23 cellular contexts compared by ENCODE assay signal in genomic region chr2:234305846-234306245, GRCh38.
DNase-seq lines count a peak whose midpoint lies in the region; ATAC-seq, FAIRE-seq and TF ChIP-seq lines count a peak whose summit lies in the region.
"Had no signal": no experiment of that assay in that cellular context is flagged by ENCODE, and none has a peak within 500 bp of the region (broad histone marks: within the 10 kb centered on the region; RNA-seq: fewer than 3 reads in every experiment).

No MANE protein-coding gene starts in this region.

- no peak overlapping the region for H3K4me3 Mint-ChIP-seq in activated CD4-positive, alpha-beta T cell treated with anti-CD3 and anti-CD28 coated beads for 36 hours
- H3K4me3 Mint-ChIP-seq in stimulated activated memory B cell treated with anti-CD40 and anti-IgM and Interleukin-4, amounts not matched to agents 10 μg/mL and 1 μg/mL and 100 μg/mL, for 72 hours = no peak overlapping the region
- no peak overlapping the region for H3K4me3 Mint-ChIP-seq in glutamatergic neuron (ENCODE audit: unreplicated experiment)
- H3K4me3 Mint-ChIP-seq: activated naive CD8-positive, alpha-beta T cell; CD8-positive, alpha-beta T cell; effector memory CD8-positive, alpha-beta T cell; GM23338; type B pancreatic cell had no signal

- H3K36me3 Mint-ChIP-seq in activated CD4-positive, alpha-beta T cell treated with anti-CD3 and anti-CD28 coated beads for 36 hours (ENCODE audit: low read depth) = peaks cover 14% of the 10 kb centered on the region
- H3K36me3 Mint-ChIP-seq in stimulated activated memory B cell treated with anti-CD40 and anti-IgM and Interleukin-4, amounts not matched to agents 10 μg/mL and 1 μg/mL and 100 μg/mL, for 72 hours = no peaks in the 10 kb centered on the region
- no peaks in the 10 kb centered on the region for H3K36me3 Mint-ChIP-seq in glutamatergic neuron (ENCODE audit: unreplicated experiment)
- H3K36me3 Mint-ChIP-seq: activated naive CD8-positive, alpha-beta T cell; CD8-positive, alpha-beta T cell; type B pancreatic cell had no signal

- FAIRE-seq in RCC 7860 (lab: Jason Lieb, UNC) = peak; percentile 88
- FAIRE-seq: small intestine had no signal

- no peaks in the 10 kb centered on the region for H3K27me3 Mint-ChIP-seq in activated CD4-positive, alpha-beta T cell treated with anti-CD3 and anti-CD28 coated beads for 36 hours
- peaks cover 57% of the 10 kb centered on the region for H3K27me3 Mint-ChIP-seq in stimulated activated memory B cell treated with anti-CD40 and anti-IgM and Interleukin-4, amounts not matched to agents 10 μg/mL and 1 μg/mL and 100 μg/mL, for 72 hours
- H3K27me3 Mint-ChIP-seq in glutamatergic neuron (ENCODE audit: unreplicated experiment) = peaks cover 1% of the 10 kb centered on the region
- H3K27me3 Mint-ChIP-seq: activated naive CD8-positive, alpha-beta T cell; effector memory CD8-positive, alpha-beta T cell; type B pancreatic cell had no signal

- TF ChIP-seq CTCF in glutamatergic neuron (IDR thresholded peaks at IDR 0.05; ENCODE audit: partially characterized antibody, unreplicated experiment) = no peak

- POLR2A ChIA-PET in activated CD4-positive, alpha-beta T cell treated with anti-CD3 and anti-CD28 coated beads for 36 hours (lab: Charles Lee) = interaction anchor here (0.7 kb wide), 1 partner anchor 186 kb away, joined by 3 read pairs; no protein-coding TSS in a partner anchor

- intact Hi-C loops in activated CD4-positive, alpha-beta T cell treated with anti-CD3 and anti-CD28 coated beads for 36 hours (cut with DNase I, micrococcal nuclease) = loop anchor here in 1 of 2 experiments (5.0 kb wide), 1 partner anchor 66 kb away; no protein-coding TSS in a partner anchor

- no peak for ATAC-seq in activated CD4-positive, alpha-beta T cell treated with anti-CD3 and anti-CD28 coated beads for 36 hours
- no peak for ATAC-seq in stimulated activated memory B cell treated with anti-CD40 and anti-IgM and Interleukin-4, amounts not matched to agents 10 μg/mL and 1 μg/mL and 100 μg/mL, for 72 hours
- ATAC-seq: CD8-positive, alpha-beta T cell; effector memory CD8-positive, alpha-beta T cell; left colon had no signal

- H3K27ac ChIP-seq in epithelial cell of prostate = peak overlapping the region; percentile 74
- H3K27ac ChIP-seq: cardiac muscle cell had no signal

- peaks cover 83% of the 10 kb centered on the region for H3K4me1 Mint-ChIP-seq in activated CD4-positive, alpha-beta T cell treated with anti-CD3 and anti-CD28 coated beads for 36 hours
- H3K4me1 Mint-ChIP-seq in stimulated activated memory B cell treated with anti-CD40 and anti-IgM and Interleukin-4, amounts not matched to agents 10 μg/mL and 1 μg/mL and 100 μg/mL, for 72 hours = peaks cover 46% of the 10 kb centered on the region
- peaks cover 11% of the 10 kb centered on the region for H3K4me1 Mint-ChIP-seq in glutamatergic neuron (ENCODE audit: low read depth, unreplicated experiment)

- DNase-seq in activated CD4-positive, alpha-beta T cell treated with anti-CD3 and anti-CD28 coated beads for 36 hours = no peak
- no peak for DNase-seq in activated CD4-positive, alpha-beta T cell treated with anti-CD3 and anti-CD28 coated beads for 48 hours
- DNase-seq in RCC 7860 (ENCODE audit: low spot score) (peak; percentile 72), epithelial cell of prostate (ENCODE audit: low read depth, low spot score) (no peak), NCI-H774 (lab: John Stamatoyannopoulos, UW) (no peak), glutamatergic neuron (no peak), D341Med (ENCODE audit: low spot score) (no peak)
- DNase-seq: 8988T; activated T-cell treated with anti-CD3 and anti-CD28 coated beads for 4 hours; CD8-positive, alpha-beta T cell; effector memory CD8-positive, alpha-beta T cell; Karpas-422; left colon; NCI-H1436; NCI-H2227 treated with DMSO at 0.1 percent for 48 hours; posterior cingulate gyrus; SHP77; small intestine had no signal

- peaks cover 9% of the 10 kb centered on the region for H3K9me3 Mint-ChIP-seq in activated CD4-positive, alpha-beta T cell treated with anti-CD3 and anti-CD28 coated beads for 36 hours (ENCODE audit: low read depth)
- peaks cover 5% of the 10 kb centered on the region for H3K9me3 Mint-ChIP-seq in stimulated activated memory B cell treated with anti-CD40 and anti-IgM and Interleukin-4, amounts not matched to agents 10 μg/mL and 1 μg/mL and 100 μg/mL, for 72 hours
- H3K9me3 Mint-ChIP-seq in glutamatergic neuron (ENCODE audit: unreplicated experiment) = no peaks in the 10 kb centered on the region
- H3K9me3 Mint-ChIP-seq: CD8-positive, alpha-beta T cell had no signal

- peak overlapping the region; percentile 10 for H3K27ac Mint-ChIP-seq in activated CD4-positive, alpha-beta T cell treated with anti-CD3 and anti-CD28 coated beads for 36 hours
- H3K27ac Mint-ChIP-seq in stimulated activated memory B cell treated with anti-CD40 and anti-IgM and Interleukin-4, amounts not matched to agents 10 μg/mL and 1 μg/mL and 100 μg/mL, for 72 hours = peak overlapping the region; percentile 54
- H3K27ac Mint-ChIP-seq in glutamatergic neuron (ENCODE audit: unreplicated experiment) = no peak overlapping the region
- H3K27ac Mint-ChIP-seq: activated naive CD8-positive, alpha-beta T cell; GM23338 had no signal

- CTCF ChIA-PET in activated CD4-positive, alpha-beta T cell treated with anti-CD3 and anti-CD28 coated beads for 36 hours (lab: Charles Lee) = no interaction called here
